Comparison of ENCODE assay signal across 9 cellular contexts in the genomic region with DNA sequence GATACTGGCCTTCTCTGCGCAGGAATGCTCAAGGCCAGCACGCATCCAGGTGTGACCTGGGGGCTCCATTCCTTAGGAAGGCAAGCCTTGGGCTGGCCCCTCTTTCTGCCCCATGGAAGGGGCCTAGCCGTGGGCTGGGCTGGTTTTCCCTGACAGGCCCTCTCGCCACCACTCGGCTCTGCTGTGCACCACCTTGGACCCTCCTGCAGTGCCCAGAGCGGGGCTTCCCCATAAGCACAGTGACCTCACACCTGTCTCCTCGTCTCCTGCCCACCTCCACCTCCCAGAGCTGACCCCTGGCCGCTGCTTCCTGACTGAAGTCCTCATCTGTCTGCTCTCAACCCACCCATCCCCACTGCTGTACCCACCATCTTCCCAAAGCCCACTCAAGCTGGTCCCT. TPM values are rescaled to one million over a fixed set of nuclear protein-coding genes. Genes with fewer than 3 reads are reported as not detected.
"Had no signal": no experiment of that assay in that cellular context is flagged by ENCODE, and none has a peak within 500 bp of the region (broad histone marks: within the 10 kb centered on the region; RNA-seq: fewer than 3 reads in every experiment).

No MANE protein-coding gene starts in this region.

- H3K9ac ChIP-seq: GM23248 had no signal

- H3K27ac ChIP-seq: GM23248, HL-60 had no signal

- H2AFZ ChIP-seq: GM23248 had no signal

- DNase-seq: GM23248, GOT3, H9, HCEC 1CT, HFFc6, KBM-7 had no signal

- H3K4me3 ChIP-seq: GM23248 had no signal

RNA-seq across cellular contexts. Expression of gene UNC5A, which starts 21.1 kb away (rescaled TPM):
- polyA plus RNA-seq: GM23248, HepG2, IgD-negative memory B cell had no signal
